In the genomic region with DNA sequence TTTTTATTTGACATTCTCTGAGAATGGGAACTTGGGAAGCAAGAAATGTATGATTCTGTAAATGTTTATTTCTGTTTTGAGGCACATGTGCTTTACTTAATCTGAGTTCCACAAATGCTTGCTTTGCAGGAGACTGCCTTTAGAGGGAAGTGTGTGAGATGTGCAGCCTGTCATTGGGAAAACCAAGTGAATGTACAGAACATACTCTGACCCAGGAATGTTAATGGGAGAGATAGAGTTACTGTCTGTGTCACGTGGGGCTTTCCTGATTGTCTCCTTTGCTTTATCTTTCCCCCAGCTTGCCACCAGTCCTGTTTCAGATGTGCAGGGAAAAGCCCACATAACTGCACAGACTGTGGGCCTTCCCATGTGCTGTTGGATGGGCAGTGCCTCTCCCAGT, we compare ENCODE assay signal across 2 cellular contexts.
TF ChIP-seq lines count a peak whose summit lies in the region.

No MANE protein-coding gene starts in this region.

TF ChIP-seq in SK-N-SH treated with all-trans-retinoic acid at 6 μM for 48 hours, 23 proteins besides CTCF, POLR2A, EP300 and RAD21 (continued from another document):
- TF ChIP-seq CSRNP3 (CRISPR knock-in tag; IDR thresholded peaks at IDR 0.05) (no peak), ZNF70 (CRISPR knock-in tag; IDR thresholded peaks at IDR 0.05) (no peak), ESRRG (CRISPR knock-in tag; IDR thresholded peaks at IDR 0.05) (no peak), ARNTL (CRISPR knock-in tag; IDR thresholded peaks at IDR 0.05; ENCODE audit: borderline replicate concordance, low read depth) (no peak), GLIS3 (CRISPR knock-in tag; IDR thresholded peaks at IDR 0.05) (no peak), ZNF8 (CRISPR knock-in tag; IDR thresholded peaks at IDR 0.05) (no peak), OSR1 (CRISPR knock-in tag; IDR thresholded peaks at IDR 0.05) (no peak), PATZ1 (CRISPR knock-in tag; IDR thresholded peaks at IDR 0.05; ENCODE audit: borderline replicate concordance) (no peak), TOX (CRISPR knock-in tag; IDR thresholded peaks at IDR 0.05; ENCODE audit: borderline replicate concordance) (no peak), BACH2 (CRISPR knock-in tag; IDR thresholded peaks at IDR 0.05; ENCODE audit: borderline replicate concordance) (no peak), TCF4 (CRISPR knock-in tag; IDR thresholded peaks at IDR 0.05; ENCODE audit: borderline replicate concordance) (no peak), RARB (CRISPR knock-in tag; IDR thresholded peaks at IDR 0.05) (no peak), TSHZ2 (CRISPR knock-in tag; IDR thresholded peaks at IDR 0.05) (no peak)
- TF ChIP-seq, protein P1, sequence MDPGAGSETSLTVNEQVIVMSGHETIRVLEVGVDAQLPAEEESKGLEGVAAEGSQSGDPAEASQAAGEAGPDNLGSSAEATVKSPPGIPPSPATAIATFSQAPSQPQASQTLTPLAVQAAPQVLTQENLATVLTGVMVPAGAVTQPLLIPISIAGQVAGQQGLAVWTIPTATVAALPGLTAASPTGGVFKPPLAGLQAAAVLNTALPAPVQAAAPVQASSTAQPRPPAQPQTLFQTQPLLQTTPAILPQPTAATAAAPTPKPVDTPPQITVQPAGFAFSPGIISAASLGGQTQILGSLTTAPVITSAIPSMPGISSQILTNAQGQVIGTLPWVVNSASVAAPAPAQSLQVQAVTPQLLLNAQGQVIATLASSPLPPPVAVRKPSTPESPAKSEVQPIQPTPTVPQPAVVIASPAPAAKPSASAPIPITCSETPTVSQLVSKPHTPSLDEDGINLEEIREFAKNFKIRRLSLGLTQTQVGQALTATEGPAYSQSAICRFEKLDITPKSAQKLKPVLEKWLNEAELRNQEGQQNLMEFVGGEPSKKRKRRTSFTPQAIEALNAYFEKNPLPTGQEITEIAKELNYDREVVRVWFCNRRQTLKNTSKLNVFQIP (CRISPR knock-in tag; IDR thresholded peaks at IDR 0.05; ENCODE audit: borderline replicate concordance, low read depth): no peak
TF ChIP-seq in SK-N-SH treated with all-trans-retinoic acid at 6 μM for 48 hours: peak in this region for 0.

TF ChIP-seq in SK-N-SH, 30 proteins besides CTCF, POLR2A, EP300 and RAD21 (continued from another document):
- no peak for TF ChIP-seq REST (IDR thresholded peaks at IDR 0.05; ENCODE audit: low read depth, low read length)
